19 cellular contexts compared by ENCODE assay signal in genomic region chr3:21377366-21377765, GRCh38.
"Had no signal": no experiment of that assay in that cellular context is flagged by ENCODE, and none has a peak within 500 bp of the region (broad histone marks: within the 10 kb centered on the region; RNA-seq: fewer than 3 reads in every experiment).

No MANE protein-coding gene starts in this region.

- H3K27me3 ChIP-seq: esophagus squamous epithelium, left lung, neural progenitor cell, right atrium auricular region, transverse colon, upper lobe of right lung, uterus had no signal

- H2AFZ ChIP-seq: neural progenitor cell, parathyroid adenoma had no signal

- H3K4me1 ChIP-seq: esophagus squamous epithelium, left lung, parathyroid adenoma, right atrium auricular region, transverse colon, upper lobe of right lung, uterus had no signal

- H3K4me2 ChIP-seq: neural progenitor cell had no signal

- H3K9me3 ChIP-seq: esophagus squamous epithelium, right atrium auricular region, transverse colon, upper lobe of right lung, uterus had no signal

- H3K27ac ChIP-seq: esophagus squamous epithelium, left lung, neural progenitor cell, parathyroid adenoma, right atrium auricular region, transverse colon, upper lobe of right lung, uterus had no signal

- H3K79me2 ChIP-seq: parathyroid adenoma had no signal

- H3K36me3 ChIP-seq: esophagus squamous epithelium, left lung, neural progenitor cell, right atrium auricular region, transverse colon, upper lobe of right lung, uterus had no signal

- DNase-seq: caudate nucleus; cerebellar nuclear complex; effector CD8-positive, alpha-beta T cell; erythroblast; esophagus squamous epithelium; hypothalamus; kidney; left cardiac atrium; left lung; mesenchymal stem cell; midbrain; naive thymus-derived CD4-positive, alpha-beta T cell; stimulated activated naive B cell treated with anti-CD40 and anti-IgM and Interleukin-4, amounts not matched to agents 10 μg/mL and 1 μg/mL and 100 μg/mL, for 72 hours; transverse colon; upper lobe of right lung; uterus had no signal

- H3K9ac ChIP-seq: neural progenitor cell, parathyroid adenoma had no signal

- H3K4me3 ChIP-seq: esophagus squamous epithelium, left lung, neural progenitor cell, right atrium auricular region, transverse colon, upper lobe of right lung, uterus had no signal
